Comparison of ENCODE assay signal across 8 cellular contexts in genomic region chr5:111680737-111681413, GRCh38.
DNase-seq lines count a peak whose midpoint lies in the region; ATAC-seq and TF ChIP-seq lines count a peak whose summit lies in the region.

No MANE protein-coding gene starts in this region.

- peaks cover 0 to 7% of the 10 kb centered on the region in 2 donors for H3K4me1 ChIP-seq in mucosa of rectum (ENCODE audit: control insufficient read depth in 2 of 2, insufficient read depth in 2 of 2, low read length in 2 of 2)

- no peak overlapping the region for H3K9ac ChIP-seq in mucosa of rectum (ENCODE audit: low read depth in 1 of 2, low read length in 2 of 2)

- peak overlapping the region; percentile 35 to 37 for H3K27ac ChIP-seq in mucosa of rectum (ENCODE audit: low read depth in 2 of 2, low read length in 2 of 2)

- H3K4me3 ChIP-seq in AG09309 (ENCODE audit: control insufficient read depth, low read depth, low read length) (no peak overlapping the region), choroid plexus epithelial cell (ENCODE audit: low read depth, low read length) (no peak overlapping the region), mucosa of rectum (ENCODE audit: low read length in 2 of 2) (peak overlapping the region in 1 of 2 donors; percentile 13)

- no peaks in the 10 kb centered on the region for H3K36me3 ChIP-seq in mucosa of rectum (ENCODE audit: control insufficient read depth in 2 of 2, insufficient read depth in 2 of 2, low read length in 2 of 2)

- no peak for TF ChIP-seq CTCF in AG09309 (IDR thresholded peaks at IDR 0.05; ENCODE audit: control insufficient read depth, insufficient read depth, low read depth, low read length, missing control alignments)
- TF ChIP-seq CTCF in choroid plexus epithelial cell (conservative IDR thresholded peaks at IDR 0.05; ENCODE audit: low read depth, low read length), result peak; percentile 14

- no peaks in the 10 kb centered on the region for H3K27me3 ChIP-seq in mucosa of rectum (ENCODE audit: control insufficient read depth in 2 of 2, insufficient read depth in 2 of 2, low read length in 2 of 2)

- TF ChIP-seq POLR2A in GM18505 (IDR thresholded peaks at IDR 0.05; ENCODE audit: borderline replicate concordance, extremely low read depth, insufficient read depth, insufficient read length), result no peak

- ATAC-seq in HG02623 (IDR thresholded peaks at IDR 0.05; ENCODE audit: unreplicated experiment) (no peak), GM21786 (IDR thresholded peaks at IDR 0.05; ENCODE audit: unreplicated experiment) (no peak), GM18505 (IDR thresholded peaks at IDR 0.05; ENCODE audit: unreplicated experiment) (no peak)

- DNase-seq in AG09309 (ENCODE audit: low read depth), result peak; percentile 89
- peak; percentile 53 for DNase-seq in NCI-H1694 treated with DMSO at 0.1 percent for 48 hours (lab: John Stamatoyannopoulos, UW)
- DNase-seq in choroid plexus epithelial cell (ENCODE audit: low read depth), result peak; percentile 98
- no peak for DNase-seq in RPMI8226

- no peaks in the 10 kb centered on the region for H3K9me3 ChIP-seq in mucosa of rectum (ENCODE audit: control insufficient read depth in 2 of 2, low read length in 2 of 2)
